Comparison of ENCODE assay signal across 15 cellular contexts in the genomic region with DNA sequence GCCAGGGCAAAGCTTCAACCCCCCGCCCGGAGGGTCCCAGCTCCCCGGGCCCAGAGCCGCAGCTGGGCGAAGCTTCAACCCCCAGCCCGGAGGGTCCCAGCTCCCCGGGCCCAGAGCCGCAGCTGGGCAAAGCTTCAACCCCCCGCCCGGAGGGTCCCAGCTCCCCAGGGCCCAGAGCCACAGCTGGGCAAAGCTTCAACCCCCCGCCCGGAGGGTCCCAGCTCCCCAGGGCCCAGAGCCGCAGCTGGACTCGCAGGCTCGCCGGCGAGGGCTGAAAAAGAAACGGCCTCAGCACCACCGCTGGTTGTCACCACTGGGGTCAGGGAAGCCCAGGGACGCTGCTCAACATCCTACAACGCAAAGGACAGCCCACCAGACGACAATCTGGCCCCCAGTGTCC.
"Had no signal": no experiment of that assay in that cellular context is flagged by ENCODE, and none has a peak within 500 bp of the region (broad histone marks: within the 10 kb centered on the region; RNA-seq: fewer than 3 reads in every experiment).

No MANE protein-coding gene starts in this region.

- H3K27ac ChIP-seq: left lung had no signal

- H3K9me3 ChIP-seq: left lung, transverse colon had no signal

- H3K4me3 ChIP-seq: left lung, lung, transverse colon had no signal

- DNase-seq: activated B cell treated with CpG ODN at 0.5 μM for 24 hours; activated CD4-positive, alpha-beta memory T cell treated with anti-CD3 and anti-CD28 coated beads for 36 hours; activated CD4-positive, alpha-beta T cell treated with anti-CD3 and anti-CD28 coated beads for 48 hours; activated naive CD4-positive, alpha-beta T cell treated with Interleukin-2 at 50 U/mL for 16 hours; activated T-cell treated with anti-CD3 and anti-CD28 coated beads, Interleukin-2, amount 50 U/mL, for 48 hours; amygdala; effector CD4-positive, alpha-beta T cell; foreskin fibroblast; immature natural killer cell; kidney glomerular epithelial cell; naive thymus-derived CD4-positive, alpha-beta T cell; stimulated activated CD4-positive, alpha-beta T cell treated with anti-CD3 and anti-CD28 coated beads, Interleukin-4, amount 100 ng/mL, for 24 hours; transverse colon had no signal

- H3K27me3 ChIP-seq: left lung, transverse colon had no signal

- H3K36me3 ChIP-seq: transverse colon had no signal
